In the genomic region with DNA sequence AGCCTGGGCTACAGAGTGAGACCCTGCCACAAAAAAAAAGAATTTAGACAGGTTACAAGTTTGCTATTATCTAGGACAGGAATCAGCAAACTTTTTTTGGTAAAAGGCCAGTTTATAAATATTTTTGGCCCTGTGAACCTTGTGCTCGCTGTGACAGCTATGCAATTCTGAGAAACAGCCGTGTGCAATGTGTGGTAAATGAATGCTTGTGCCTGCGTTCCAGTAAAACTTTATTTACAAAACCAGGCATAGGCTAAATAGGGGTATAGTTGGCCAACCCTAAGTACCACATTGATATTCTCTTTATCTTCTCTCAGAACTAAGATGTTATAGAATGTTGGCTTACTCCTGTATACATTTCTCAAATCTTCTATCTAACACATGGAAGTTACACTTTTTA, we compare ENCODE assay signal across 19 cellular contexts. TPM values are rescaled to one million over a fixed set of nuclear protein-coding genes. Genes with fewer than 3 reads are reported as not detected.
A peak's percentile ranks its signal among the peaks of the same experiment; 100 is the strongest.
DNase-seq lines count a peak whose midpoint lies in the region; ATAC-seq, FAIRE-seq and TF ChIP-seq lines count a peak whose summit lies in the region.
"Had no signal": no experiment of that assay in that cellular context is flagged by ENCODE, and none has a peak within 500 bp of the region (broad histone marks: within the 10 kb centered on the region; RNA-seq: fewer than 3 reads in every experiment).

No MANE protein-coding gene starts in this region.

- BruUV-seq in K562 (replicated peaks; lab: Mats Ljungman, UMichigan) = no TSS peak

- H3K9me3 ChIP-seq in K562 (replicated peaks; ENCODE audit: control insufficient read depth, insufficient read depth, low read depth, low read length) (no peaks in the 10 kb centered on the region), osteoblast (ENCODE audit: low read depth, low read length) (no peaks in the 10 kb centered on the region)
- H3K9me3 ChIP-seq: BLaER1 had no signal

- no peak overlapping the region for H3K4me2 ChIP-seq in K562 (ENCODE audit: insufficient read depth, low read length)
- no peak overlapping the region for H3K4me2 ChIP-seq in osteoblast (ENCODE audit: insufficient read depth, low read length)
- H3K4me2 ChIP-seq: BLaER1 had no signal

- peak overlapping the region; percentile 5 for H3K27ac ChIP-seq in 22Rv1
- H3K27ac ChIP-seq in C4-2B = peak overlapping the region; percentile 53; the same call in 1 of the 2 replicates
- no peak overlapping the region for H3K27ac ChIP-seq in K562 (ENCODE audit: extremely low read depth, low read depth, low read length)
- no peak overlapping the region for H3K27ac ChIP-seq in osteoblast (ENCODE audit: low read depth, low read length)
- H3K27ac ChIP-seq: BLaER1, GM23248 had no signal

- H3K9ac ChIP-seq in K562 (ENCODE audit: insufficient read depth in 1 of 2, low read depth in 2 of 2, low read length in 2 of 2) = no peak overlapping the region
- H3K9ac ChIP-seq: BLaER1, GM23248 had no signal

- H3K36me3 ChIP-seq in K562 (ENCODE audit: control insufficient read depth, insufficient read depth, low read length) (peaks cover 64% of the 10 kb centered on the region), osteoblast (ENCODE audit: insufficient read depth, low read length) (peaks cover 20% of the 10 kb centered on the region)

- H3K9me1 ChIP-seq in K562 (ENCODE audit: control insufficient read depth, insufficient read depth, low read length) = no peaks in the 10 kb centered on the region

- TF ChIP-seq CTCF in 22Rv1 (IDR thresholded peaks at IDR 0.05) (no peak), C4-2B (conservative IDR thresholded peaks at IDR 0.05) (no peak), K562 (IDR thresholded peaks at IDR 0.05 in 2 of 3, conservative IDR thresholded peaks at IDR 0.05 in 1 of 3; ENCODE audit: insufficient read depth in 2 of 3, low read depth in 1 of 3, low read length in 3 of 3) (no peak), osteoblast (IDR thresholded peaks at IDR 0.05; ENCODE audit: extremely low read depth, low read depth, low read length) (no peak)

- no peak for TF ChIP-seq RAD21 in K562 (CRISPR knock-in tag; conservative IDR thresholded peaks at IDR 0.05 in 1 of 2, IDR thresholded peaks at IDR 0.05 in 1 of 2)

- CTCF ChIA-PET in K562 (lab: Yijun Ruan, JAX; ENCODE audit: low intra/inter-chr PET ratio) = no interaction called here

- ATAC-seq in K562 (no peak), HG03520 (IDR thresholded peaks at IDR 0.05; ENCODE audit: unreplicated experiment) (no peak)

- intact Hi-C loops in K562 (cut with micrococcal nuclease) = no loop called here

- H3K27me3 ChIP-seq in K562 (ENCODE audit: control insufficient read depth in 2 of 2, insufficient read depth in 2 of 2, low read length in 2 of 2) = no peaks in the 10 kb centered on the region
- H3K27me3 ChIP-seq in osteoblast (ENCODE audit: insufficient read depth, low read length) = no peaks in the 10 kb centered on the region
- H3K27me3 ChIP-seq: BLaER1 had no signal

- H4K20me1 ChIP-seq in K562 (replicated peaks; ENCODE audit: control insufficient read depth, insufficient read depth, low read length) (no peaks in the 10 kb centered on the region), osteoblast (ENCODE audit: insufficient read depth, low read length) (no peaks in the 10 kb centered on the region)
- H4K20me1 ChIP-seq: BLaER1 had no signal

- FAIRE-seq in K562 (lab: Jason Lieb, UNC) = no peak
- FAIRE-seq: A204.1, GM12891, GM18507, H1 had no signal

- H3K4me3 ChIP-seq in K562 (no peak overlapping the region), osteoblast (ENCODE audit: insufficient read depth, low read length) (no peak overlapping the region)
- H3K4me3 ChIP-seq: BLaER1, GM23248 had no signal

- no peak for TF ChIP-seq EP300 in K562 (IDR thresholded peaks at IDR 0.05; ENCODE audit: low read length)

- in situ Hi-C loops in K562 (cut with MboI) = no loop called here

- DNase-seq in K562 (ENCODE audit: extremely low read depth in 1 of 4, low spot score in 3 of 4) (no peak), osteoblast (ENCODE audit: insufficient read length, low spot score, missing footprints) (peak; percentile 65), NCI-H187 (lab: John Stamatoyannopoulos, UW) (no peak)
- DNase-seq: CD4-positive, alpha-beta T cell; CD8-positive, alpha-beta memory T cell; DMS53; DMS79 treated with DMSO at 0.1 percent for 48 hours; GF-D8; GM23248; H7; HCEC 1CT had no signal

- H2AFZ ChIP-seq in K562 (ENCODE audit: low read depth, low read length) (no peak overlapping the region), osteoblast (ENCODE audit: low read length) (no peak overlapping the region)
- H2AFZ ChIP-seq: GM23248 had no signal

- 85% methylated on average over 3 of the region's 3 CpGs for WGBS in K562 (ENCODE audit: insufficient coverage, low coverage, missing lambda C conversion rate)

- POLR2A ChIA-PET in K562 (lab: Yijun Ruan, JAX) = interaction anchor here (0.7 to 2.3 kb wide), 3 partner anchors 15 to 220 kb away, joined by 3 to 5 read pairs (median 3); no protein-coding TSS in a partner anchor

- 0 out of 3 replicates have a peak, but pooled peaks cover 2% of the 10 kb centered on the region for H3K79me2 ChIP-seq in K562 (ENCODE audit: control insufficient read depth, insufficient read depth, low read length)
- no peaks in the 10 kb centered on the region for H3K79me2 ChIP-seq in osteoblast (ENCODE audit: insufficient read depth, low read length)

- TF ChIP-seq POLR2A in K562 (conservative IDR thresholded peaks at IDR 0.05) = no peak

- H3K4me1 ChIP-seq in K562 (replicated peaks in 1 of 2; ENCODE audit: control insufficient read depth in 2 of 2, insufficient read depth in 2 of 2, low read length in 2 of 2) (no peaks in the 10 kb centered on the region), osteoblast (ENCODE audit: insufficient read depth, low read length) (no peaks in the 10 kb centered on the region)
- H3K4me1 ChIP-seq: BLaER1 had no signal

TF ChIP-seq in K562, 482 proteins besides CTCF, POLR2A, EP300 and RAD21 (continues in another document):
- TF ChIP-seq CREB1 (IDR thresholded peaks at IDR 0.05) (no peak), CREB1 (CRISPR knock-in tag; IDR thresholded peaks at IDR 0.05) (no peak), MTA1 (IDR thresholded peaks at IDR 0.05; ENCODE audit: borderline replicate concordance) (no peak), ZNF766 (CRISPR knock-in tag; conservative IDR thresholded peaks at IDR 0.05) (no peak), KLF1 (tag; IDR thresholded peaks at IDR 0.05) (no peak), ELF4 (CRISPR knock-in tag; IDR thresholded peaks at IDR 0.05) (no peak), PML (IDR thresholded peaks at IDR 0.05; ENCODE audit: low read length) (no peak)

RNA-seq across cellular contexts. Expression of gene FBXO28, which starts 24.3 kb away (rescaled TPM):
- 44.8 and 124 TPM in 2 replicates for total RNA-seq in K562 (2011; cell fraction: chromatin; rRNA removed; ENCODE audit: low replicate concordance)
- total RNA-seq in K562 (2011; cell fraction: nucleolus; rRNA removed) = 21.3 and 25.9 TPM in 2 replicates
- total RNA-seq in K562 (2011; cell fraction: nucleoplasm; rRNA removed) = 42.8 and 45.4 TPM in 2 replicates
- total RNA-seq in K562 (2014; rRNA removed) (22.0 and 25.3 TPM in 2 replicates), K562 (2014; rRNA removed; fragmentation: Illumina TruSeq; extraction: Trizol) (34.8 and 38.0 TPM in 2 replicates), K562 (2015; rRNA removed; fragmentation: Illumina TruSeq; extraction: Trizol) (26.3 and 29.9 TPM in 2 replicates), K562 (2021) (27.1 and 27.8 TPM in 2 replicates), osteoblast (35.5 and 36.5 TPM in 2 replicates)
- polyA plus RNA-seq in K562 (2011; rRNA removed) (17.0 and 27.4 TPM in 2 replicates), K562 (2014; fragmentation: Illumina TruSeq; extraction: Trizol) (19.6 and 20.5 TPM in 2 replicates), K562 (2014; fragmentation: Nextera tagmentation; extraction: Ambion mirVana) (1 to 10 TPM; 4.1 to 5.8 TPM), K562 (2014; rRNA removed) (17.6 and 19.2 TPM in 2 replicates)
- 7.5 and 8.0 TPM in 2 replicates for polyA plus RNA-seq in K562 (2011; cell fraction: cytosol; rRNA removed)
- 11.4 and 11.8 TPM in 2 replicates for polyA plus RNA-seq in K562 (2011; cell fraction: nucleus; rRNA removed)
- polyA plus RNA-seq in K562 (2012) = 12.4 and 13.4 TPM in 2 replicates
- polyA minus RNA-seq in K562 (2011; rRNA and poly(A)+ RNA removed) = 46.2 and 46.6 TPM in 2 replicates
- polyA minus RNA-seq in K562 (2011; cell fraction: cytosol; rRNA and poly(A)+ RNA removed) = 10.0 and 15.1 TPM in 2 replicates
- 19.7 and 24.2 TPM in 2 replicates for polyA minus RNA-seq in K562 (2011; cell fraction: nucleus; rRNA and poly(A)+ RNA removed)

RNA-seq across cellular contexts. Expression of gene DEGS1, which starts 44.8 kb away (rescaled TPM):
- total RNA-seq in K562 (2011; cell fraction: chromatin; rRNA removed; ENCODE audit: low replicate concordance) = 73.6 and 117 TPM in 2 replicates
- total RNA-seq in K562 (2011; cell fraction: nucleolus; rRNA removed) = 48.4 and 49.3 TPM in 2 replicates
- total RNA-seq in K562 (2011; cell fraction: nucleoplasm; rRNA removed) = 95.9 and 98.1 TPM in 2 replicates
- 26.5 and 38.1 TPM in 2 replicates for total RNA-seq in K562 (2014; rRNA removed)
- 44.0 and 47.2 TPM in 2 replicates for total RNA-seq in K562 (2014; rRNA removed; fragmentation: Illumina TruSeq; extraction: Trizol)
- total RNA-seq in K562 (2015; rRNA removed; fragmentation: Illumina TruSeq; extraction: Trizol) = 37.6 and 38.8 TPM in 2 replicates
- 37.2 and 39.3 TPM in 2 replicates for total RNA-seq in K562 (2021)
- 57.4 and 95.0 TPM in 2 replicates for polyA plus RNA-seq in K562 (2011; rRNA removed)
- polyA plus RNA-seq in K562 (2011; cell fraction: cytosol; rRNA removed) = 31.6 and 94.3 TPM in 2 replicates
- polyA plus RNA-seq in K562 (2011; cell fraction: nucleus; rRNA removed) = 11.6 and 17.6 TPM in 2 replicates
- polyA plus RNA-seq in K562 (2012) = 29.1 and 38.0 TPM in 2 replicates
- polyA plus RNA-seq in K562 (2014; fragmentation: Illumina TruSeq; extraction: Trizol) = 56.2 and 70.1 TPM in 2 replicates
- polyA plus RNA-seq in K562 (2014; fragmentation: Nextera tagmentation; extraction: Ambion mirVana) = 10 to 100 TPM; 12.3 to 20.4 TPM
- 40.2 and 52.1 TPM in 2 replicates for polyA plus RNA-seq in K562 (2014; rRNA removed)
- polyA minus RNA-seq in K562 (2011; rRNA and poly(A)+ RNA removed) = 34.0 and 34.5 TPM in 2 replicates
- polyA minus RNA-seq in K562 (2011; cell fraction: cytosol; rRNA and poly(A)+ RNA removed) = 12.3 and 15.7 TPM in 2 replicates
- 7.4 and 13.0 TPM in 2 replicates for polyA minus RNA-seq in K562 (2011; cell fraction: nucleus; rRNA and poly(A)+ RNA removed)
- 85.0 and 87.2 TPM in 2 replicates for total RNA-seq in osteoblast

Comparison
In these comparisons a context has a peak if more than half of its experiments do, and no peak if none do; other contexts are left out.
1. H3K27ac ChIP-seq: peak in 22Rv1 (single experiment) and C4-2B (single experiment); none in K562 (single experiment) and osteoblast (single experiment).